ENCODE assay signal across 8 cellular contexts in the genomic region with DNA sequence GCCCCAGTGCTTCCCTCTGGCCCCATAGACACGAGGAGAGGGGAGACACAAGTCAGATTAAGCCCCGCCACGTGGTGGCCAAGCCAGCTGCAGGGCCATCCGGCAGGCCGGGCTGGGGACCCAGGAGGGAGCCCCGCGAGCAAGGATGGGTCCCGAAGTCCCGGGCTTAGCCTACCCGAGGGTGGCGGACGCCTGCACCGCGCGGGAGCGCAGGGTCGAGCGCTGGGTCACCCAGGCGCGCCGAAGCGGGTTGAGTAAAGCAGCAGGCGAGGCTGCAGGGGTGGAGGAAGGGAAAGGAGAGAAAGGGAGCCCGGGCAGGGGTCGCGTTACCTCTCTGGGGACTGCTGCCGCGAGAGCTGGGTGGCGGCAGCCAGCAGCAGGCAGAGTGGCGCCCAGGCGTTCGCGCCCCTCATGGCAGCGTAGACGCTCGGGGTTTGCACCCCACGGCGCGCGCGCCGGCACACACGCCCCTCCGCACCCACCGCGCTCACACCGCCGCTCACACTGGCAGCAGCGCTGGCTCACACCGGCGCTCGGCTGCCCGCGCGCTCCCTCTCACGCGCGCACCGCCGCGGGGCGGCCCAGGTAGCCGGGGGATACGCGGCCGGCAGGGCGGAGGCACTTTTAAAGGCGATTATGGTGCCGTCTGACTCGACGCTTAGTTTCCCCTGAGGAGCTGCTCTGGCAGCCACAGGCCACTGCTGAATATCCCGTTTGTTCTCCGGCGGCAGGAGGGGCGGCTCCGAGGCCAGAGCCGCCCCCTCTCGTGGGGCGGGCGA. TPM values are rescaled to one million over a fixed set of nuclear protein-coding genes. Genes with fewer than 3 reads are reported as not detected.
A peak's percentile ranks its signal among the peaks of the same experiment; 100 is the strongest.
DNase-seq lines count a peak whose midpoint lies in the region; ATAC-seq, FAIRE-seq and TF ChIP-seq lines count a peak whose summit lies in the region.

A gene with protein sequence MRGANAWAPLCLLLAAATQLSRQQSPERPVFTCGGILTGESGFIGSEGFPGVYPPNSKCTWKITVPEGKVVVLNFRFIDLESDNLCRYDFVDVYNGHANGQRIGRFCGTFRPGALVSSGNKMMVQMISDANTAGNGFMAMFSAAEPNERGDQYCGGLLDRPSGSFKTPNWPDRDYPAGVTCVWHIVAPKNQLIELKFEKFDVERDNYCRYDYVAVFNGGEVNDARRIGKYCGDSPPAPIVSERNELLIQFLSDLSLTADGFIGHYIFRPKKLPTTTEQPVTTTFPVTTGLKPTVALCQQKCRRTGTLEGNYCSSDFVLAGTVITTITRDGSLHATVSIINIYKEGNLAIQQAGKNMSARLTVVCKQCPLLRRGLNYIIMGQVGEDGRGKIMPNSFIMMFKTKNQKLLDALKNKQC (minus strand): TSS at position 600 of the 779 bp plus-strand sequence. CDS start 187 bp downstream, at position 413.

- H3K9me3 ChIP-seq in Peyer's patch (no peaks in the 10 kb centered on the region), kidney (ENCODE audit: control insufficient read depth in 1 of 2, low read length in 2 of 2) (no peaks in the 10 kb centered on the region)

- no peak within 1 kb of the TSS for H3K27ac ChIP-seq in Peyer's patch
- no peak within 1 kb of the TSS for H3K27ac ChIP-seq in kidney (ENCODE audit: low read depth in 2 of 2, low read length in 2 of 2)

- DNase-seq in COLO668 (lab: John Stamatoyannopoulos, UW; ENCODE audit: unreplicated experiment) (peak; percentile 61), HEK293T (ENCODE audit: extremely low spot score) (peak; percentile 65), Peyer's patch (peak in 1 of 3 donors; percentile 50), bronchial epithelial cell (ENCODE audit: low read depth) (no peak), kidney (peak; percentile 76), UCSD-AML1 (lab: John Stamatoyannopoulos, UW; ENCODE audit: unreplicated experiment) (no peak)
- DNase-seq in stimulated activated CD4-positive, alpha-beta T cell treated with anti-CD3 and anti-CD28 coated beads, Interleukin-1b, Interleukin-23, amount 100 ng/mL, for 48 hours, result peak; percentile 12

- TF ChIP-seq CTCF in Peyer's patch (IDR thresholded peaks at IDR 0.05) (no peak), bronchial epithelial cell (IDR thresholded peaks at IDR 0.05; ENCODE audit: insufficient read depth, low read length, severe bottlenecking) (no peak), kidney (IDR thresholded peaks at IDR 0.05; ENCODE audit: borderline replicate concordance, extremely low read depth, insufficient read depth) (no peak)

- no peak for TF ChIP-seq POLR2A in Peyer's patch (IDR thresholded peaks at IDR 0.05)

- H3K4me3 ChIP-seq in Peyer's patch (peak within 1 kb of the TSS; percentile 14 to 57 (median 48)), bronchial epithelial cell (ENCODE audit: low read depth, low read length) (peak within 1 kb of the TSS; percentile 38), kidney (ENCODE audit: low read length in 2 of 2) (peak within 1 kb of the TSS; percentile 42 to 61)

- POLR2A ChIA-PET in HEK293T (lab: Yijun Ruan, JAX), result interaction anchor here (0.8 to 2.1 kb wide), 7 partner anchors 9 to 113 kb away, joined by 3 to 8 read pairs (median 3); a partner anchor contains a TSS

- no peak for ATAC-seq in HG02642 (IDR thresholded peaks at IDR 0.05; ENCODE audit: poor library complexity, unreplicated experiment)

- intact Hi-C loops in kidney (cut with DNase I), result no loop called here

- H3K4me1 ChIP-seq in Peyer's patch (peaks cover 0 to 16% (median 0%) of the 10 kb centered on the region in 4 donors), kidney (ENCODE audit: control insufficient read depth in 1 of 2, insufficient read depth in 1 of 2, low read depth in 1 of 2, low read length in 2 of 2) (no peaks in the 10 kb centered on the region)

- CTCF ChIA-PET in HEK293T (lab: Yijun Ruan, JAX), result interaction anchor here (1.9 kb wide), 1 partner anchor 60 kb away, joined by 4 read pairs; no protein-coding TSS in a partner anchor

- FAIRE-seq in bronchial epithelial cell (lab: Jason Lieb, UNC) (no peak), kidney (lab: Jason Lieb, UNC) (no peak)

- no peaks in the 10 kb centered on the region for H3K36me3 ChIP-seq in Peyer's patch
- no peaks in the 10 kb centered on the region for H3K36me3 ChIP-seq in bronchial epithelial cell (ENCODE audit: control insufficient read depth, insufficient read depth, low read length)
- no peaks in the 10 kb centered on the region for H3K36me3 ChIP-seq in kidney (ENCODE audit: control insufficient read depth in 1 of 2, insufficient read depth in 2 of 2, low read length in 2 of 2)

- peaks cover 0 to 12% of the 10 kb centered on the region in 2 donors for H3K27me3 ChIP-seq in Peyer's patch
- peaks cover 7% of the 10 kb centered on the region for H3K27me3 ChIP-seq in bronchial epithelial cell (ENCODE audit: control insufficient read depth, insufficient read depth, low read length)

- H3K9ac ChIP-seq in kidney (ENCODE audit: low read length in 2 of 2), result peak within 1 kb of the TSS in 1 of 2 donors; percentile 34

TF ChIP-seq in HEK293T, 16 proteins besides CTCF, POLR2A, EP300 and RAD21:
- TF ChIP-seq ARNT (IDR thresholded peaks at IDR 0.05) (peak; percentile 21; the same call in 1 of the 2 replicates), L3MBTL2 (conservative IDR thresholded peaks at IDR 0.05) (peak; percentile 96), FOXM1 (IDR thresholded peaks at IDR 0.05; ENCODE audit: borderline replicate concordance) (no peak)

RNA-seq across cellular contexts. Expression of the gene that starts here (rescaled TPM):
- total RNA-seq in Peyer's patch (1 to 10 TPM in 3 of 4 donors, not detected in 1; 2.3 to 3.2 (median 2.5) TPM), bronchial epithelial cell (0.38 and 1.1 TPM in 2 replicates), kidney (1.9 TPM)
- polyA plus RNA-seq in kidney (ENCODE audit: insufficient read depth, low read depth, low replicate concordance), result 59.0 TPM

Comparison
In these comparisons a context has a peak if more than half of its experiments do, and no peak if none do; other contexts are left out.
1. DNase-seq: peak in COLO668 (single experiment), HEK293T (single experiment), kidney (single experiment) and stimulated activated CD4-positive, alpha-beta T cell treated with anti-CD3 and anti-CD28 coated beads, Interleukin-1b, Interleukin-23, amount 100 ng/mL, for 48 hours (single experiment); none in bronchial epithelial cell (single experiment) and UCSD-AML1 (single experiment).
2. Peak in every context shown above with its lines, with median percentiles within 50 percentile points of each other: H3K4me3 ChIP-seq.